ENCODE assay signal across 20 cellular contexts in the genomic region with DNA sequence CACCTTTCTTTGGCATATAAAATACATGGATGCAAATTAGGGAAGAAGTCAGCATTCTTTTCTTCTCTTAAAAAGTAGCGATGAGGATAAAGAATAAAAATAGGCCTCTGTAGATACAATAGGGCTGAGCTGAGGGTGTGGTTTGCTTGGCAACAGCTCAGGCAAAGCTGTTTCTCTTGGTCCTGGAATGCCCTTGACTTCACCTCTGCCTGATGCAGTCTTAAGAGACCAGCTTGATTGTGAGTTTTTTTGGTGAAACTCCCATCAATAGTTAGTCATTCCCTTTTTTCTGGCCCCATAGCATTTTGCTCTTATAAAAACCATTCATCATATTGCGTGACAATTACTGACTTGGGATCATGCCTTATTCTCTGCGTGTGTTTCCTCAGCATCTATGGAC. TPM values are rescaled to one million over a fixed set of nuclear protein-coding genes. Genes with fewer than 3 reads are reported as not detected.
DNase-seq lines count a peak whose midpoint lies in the region; ATAC-seq and TF ChIP-seq lines count a peak whose summit lies in the region.
"Had no signal": no experiment of that assay in that cellular context is flagged by ENCODE, and none has a peak within 500 bp of the region (broad histone marks: within the 10 kb centered on the region; RNA-seq: fewer than 3 reads in every experiment).

No MANE protein-coding gene starts in this region.

- BruUV-seq in mammary epithelial cell (replicated peaks; lab: Mats Ljungman, UMichigan): no TSS peak

- H2AFZ ChIP-seq in mammary epithelial cell (ENCODE audit: low read depth, low read length): no peak overlapping the region

- DNase-seq in breast epithelium (ENCODE audit: low spot score in 2 of 2) (no peak), mammary epithelial cell (no peak), heart left ventricle (peak in 3 of 5 donors; percentile 26 to 50 (median 38)), sciatic nerve (ENCODE audit: low spot score) (no peak), aorta (peak in 1 of 2 donors; percentile 57), NCI-H748 treated with DMSO at 0.1 percent for 48 hours (lab: John Stamatoyannopoulos, UW) (no peak), activated gamma-delta T cell treated with Interleukin-2 at 50 U/mL for 16 hours (no peak)
- no peak for DNase-seq in stimulated activated naive CD4-positive, alpha-beta T cell treated with Interleukin-2 at 50 U/mL for 16 hours (lab: John Stamatoyannopoulos, UW)
- DNase-seq: activated CD4-positive, CD25-positive, alpha-beta regulatory T cell; activated CD8-positive, alpha-beta memory T cell treated with anti-CD3 and anti-CD28 coated beads, Interleukin-2, amount 10 ng/mL, durations not matched to agents 7 days and 5 days; brain microvascular endothelial cell; CD4-positive, CD25-positive, alpha-beta regulatory T cell; DMS79; effector memory CD4-positive, alpha-beta T cell; foreskin melanocyte; RPMI8226; stimulated activated CD4-positive, alpha-beta T cell treated with anti-CD3 and anti-CD28 coated beads, Interleukin-12 subunit alpha, Interleukin-12 subunit beta, amount 100 ng/mL, for 4 hours; stimulated activated naive CD8-positive, alpha-beta T cell treated with anti-CD3 and anti-CD28 coated beads, Interleukin-15, amount 100 ng/mL, for 72 hours had no signal

- intact Hi-C loops in breast epithelium (cut with DNase I; ENCODE audit: low total_unique reads): no loop called here
- intact Hi-C loops in mammary epithelial cell (cut with micrococcal nuclease): loop anchor here (10.0 kb wide), 1 partner anchor 739 kb away; no protein-coding TSS in a partner anchor
- intact Hi-C loops in heart left ventricle (cut with DNase I): loop anchor here in 2 of 10 donors (5.0 kb wide), 3 partner anchors 63 to 178 kb away; no protein-coding TSS in a partner anchor
- intact Hi-C loops in sciatic nerve (cut with DNase I): no loop called here
- intact Hi-C loops in aorta (cut with DNase I): no loop called here

- ATAC-seq in heart left ventricle: peak; percentile 53 to 78 (median 76)
- peak; percentile 89 for ATAC-seq in sciatic nerve
- peak; percentile 83 for ATAC-seq in aorta (ENCODE audit: low FRiP score)
- ATAC-seq: activated CD8-positive, alpha-beta memory T cell treated with anti-CD3 and anti-CD28 coated beads, Interleukin-2, amount 10 ng/mL, durations not matched to agents 7 days and 5 days; stimulated activated naive CD8-positive, alpha-beta T cell treated with anti-CD3 and anti-CD28 coated beads, Interleukin-15, amount 100 ng/mL, for 72 hours had no signal

- H3K27me3 ChIP-seq in breast epithelium (no peaks in the 10 kb centered on the region), mammary epithelial cell (ENCODE audit: insufficient read depth, low read length) (no peaks in the 10 kb centered on the region), heart left ventricle (no peaks in the 10 kb centered on the region), aorta (ENCODE audit: control insufficient read depth in 1 of 2, insufficient read depth in 2 of 2, low read length in 1 of 2) (no peaks in the 10 kb centered on the region)
- H3K27me3 ChIP-seq: brain microvascular endothelial cell had no signal

- no peaks in the 10 kb centered on the region for H4K20me1 ChIP-seq in mammary epithelial cell (ENCODE audit: insufficient read depth, low read length)

- no peaks in the 10 kb centered on the region for H3K9me3 ChIP-seq in breast epithelium
- no peaks in the 10 kb centered on the region for H3K9me3 ChIP-seq in mammary epithelial cell (replicated peaks; ENCODE audit: insufficient read depth, low read length)
- peaks cover 0 to under 1% (median 0%) of the 10 kb centered on the region in 12 donors for H3K9me3 ChIP-seq in heart left ventricle
- no peaks in the 10 kb centered on the region for H3K9me3 ChIP-seq in aorta (ENCODE audit: control insufficient read depth, low read length)

- no peak for TF ChIP-seq CTCF in breast epithelium (IDR thresholded peaks at IDR 0.05)
- no peak for TF ChIP-seq CTCF in mammary epithelial cell (conservative IDR thresholded peaks at IDR 0.05 in 1 of 2, IDR thresholded peaks at IDR 0.05 in 1 of 2; ENCODE audit: extremely low read depth in 1 of 2, insufficient read depth in 1 of 2, low read depth in 1 of 2, low read length in 2 of 2)
- no peak for TF ChIP-seq CTCF in heart left ventricle (IDR thresholded peaks at IDR 0.05)

- no peaks in the 10 kb centered on the region for H3K79me2 ChIP-seq in mammary epithelial cell (ENCODE audit: insufficient read depth, low read length)

- H3K36me3 ChIP-seq in breast epithelium (no peaks in the 10 kb centered on the region), mammary epithelial cell (ENCODE audit: insufficient read depth, low read length) (no peaks in the 10 kb centered on the region), heart left ventricle (no peaks in the 10 kb centered on the region), aorta (ENCODE audit: control insufficient read depth in 1 of 2, insufficient read depth in 2 of 2, low read length in 1 of 2) (no peaks in the 10 kb centered on the region)
- H3K36me3 ChIP-seq: brain microvascular endothelial cell had no signal

- no peak for TF ChIP-seq POLR2A in breast epithelium (IDR thresholded peaks at IDR 0.05)
- TF ChIP-seq POLR2A in heart left ventricle (IDR thresholded peaks at IDR 0.05): no peak

- CTCF ChIA-PET in mammary epithelial cell (lab: Charles Lee; ENCODE audit: low non-redundant PET): no interaction called here

- WGBS in mammary epithelial cell (ENCODE audit: low coverage, missing lambda C conversion rate): 95% methylated on average over 3 of the region's 3 CpGs
- WGBS in heart left ventricle, 4 donors: 55 to 70% (median 68%) methylated on average over 3 of the region's 3 CpGs
- WGBS in aorta, 2 donors: 54 to 61% methylated on average over 3 of the region's 3 CpGs

- H3K4me1 ChIP-seq in breast epithelium (no peaks in the 10 kb centered on the region), mammary epithelial cell (ENCODE audit: insufficient read depth, low read length) (peaks cover 5% of the 10 kb centered on the region), heart left ventricle (peaks cover 0 to 37% (median 17%) of the 10 kb centered on the region in 12 donors), aorta (ENCODE audit: control insufficient read depth in 1 of 2, insufficient read depth in 2 of 2, low read length in 2 of 2) (peaks cover 0 to 3% of the 10 kb centered on the region in 2 donors)

- H3K4me3 ChIP-seq in breast epithelium: no peak overlapping the region
- H3K4me3 ChIP-seq in mammary epithelial cell (replicated peaks in 1 of 3; ENCODE audit: insufficient read depth in 1 of 3, low read depth in 2 of 3, low read length in 3 of 3): no peak overlapping the region
- no peak overlapping the region for H3K4me3 ChIP-seq in heart left ventricle
- H3K4me3 ChIP-seq in aorta (ENCODE audit: low read length in 2 of 2): no peak overlapping the region

- peak overlapping the region; percentile 81 to 92 for H3K27ac ChIP-seq in breast epithelium
- H3K27ac ChIP-seq in mammary epithelial cell (ENCODE audit: insufficient read depth, low read depth, low read length): no peak overlapping the region
- H3K27ac ChIP-seq in heart left ventricle: peak overlapping the region; percentile 11 to 84 (median 61)
- peak overlapping the region; percentile 65 to 72 for H3K27ac ChIP-seq in aorta (ENCODE audit: low read depth in 1 of 2, low read length in 2 of 2)
- H3K27ac ChIP-seq: 22Rv1, brain microvascular endothelial cell, HL-60 had no signal

- in situ Hi-C loops in mammary epithelial cell (cut with MboI; ENCODE audit: low sequenced_read_pairs in 2 of 2): loop anchor here in 1 of 2 donors (25.0 kb wide), 1 partner anchor 173 kb away; no protein-coding TSS in a partner anchor

- no peak overlapping the region for H3K4me2 ChIP-seq in mammary epithelial cell (ENCODE audit: insufficient read depth, low read depth, low read length)

- dilution Hi-C loops in mammary epithelial cell (cut with HindIII; ENCODE audit: low sequenced_read_pairs): no loop called here

- H3K9ac ChIP-seq in mammary epithelial cell (ENCODE audit: insufficient read depth, low read length): no peak overlapping the region

RNA-seq across cellular contexts. Expression of gene MKLN1, which starts 42.1 kb away (rescaled TPM):
- total RNA-seq in breast epithelium: 100 to 1,000 TPM in 1 of 3 donors, 10 to 100 TPM in 2; 78.1 to 113 (median 80.3) TPM
- total RNA-seq in mammary epithelial cell: 10 to 100 TPM; 33.9 to 38.0 TPM
- polyA plus RNA-seq in mammary epithelial cell: 19.2 TPM
- 43.3 TPM for polyA minus RNA-seq in mammary epithelial cell
- 10 to 100 TPM; 26.7 to 49.7 (median 42.7) TPM for total RNA-seq in heart left ventricle
- 10 to 100 TPM; 11.5 to 16.3 TPM for polyA plus RNA-seq in heart left ventricle
- 110 TPM for total RNA-seq in sciatic nerve
- total RNA-seq in aorta: 10 to 100 TPM; 72.1 to 91.6 TPM
- 10 to 100 TPM; 11.5 to 18.3 TPM for polyA plus RNA-seq in aorta

Comparison
In these comparisons a context has a peak if more than half of its experiments do, and no peak if none do; other contexts are left out.
1. DNase-seq: peak in heart left ventricle (3 of 5); none in breast epithelium (0 of 2), mammary epithelial cell (single experiment), sciatic nerve (single experiment), NCI-H748 treated with DMSO at 0.1 percent for 48 hours (single experiment), activated gamma-delta T cell treated with Interleukin-2 at 50 U/mL for 16 hours (single experiment) and stimulated activated naive CD4-positive, alpha-beta T cell treated with Interleukin-2 at 50 U/mL for 16 hours (single experiment).
2. Peak in every context shown above with its lines, with median percentiles within 50 percentile points of each other: ATAC-seq.